ENCODE assay signal across 19 cellular contexts in genomic region chr6:43907312-43907711, GRCh38.
"Had no signal": no experiment of that assay in that cellular context is flagged by ENCODE, and none has a peak within 500 bp of the region (broad histone marks: within the 10 kb centered on the region; RNA-seq: fewer than 3 reads in every experiment).

No MANE protein-coding gene starts in this region.

- H3K4me3 ChIP-seq: MG63, SJSA1, SK-N-MC had no signal

- H3K27me3 ChIP-seq: MG63, SJSA1 had no signal

- H3K27ac ChIP-seq: RWPE1, SJSA1, SK-N-MC had no signal

- H3K9me3 ChIP-seq: MG63, SJSA1 had no signal

- DNase-seq: IMR-90, MG63, NCI-H1092, NCI-H1105 treated with DMSO at 0.1 percent for 48 hours, NCI-H1417 treated with DMSO at 0.1 percent for 48 hours, NCI-H146, NCI-H1694 treated with DMSO at 0.1 percent for 48 hours, NCI-H1930, NCI-H2081, NCI-H2107, NCI-H2227 treated with DMSO at 0.1 percent for 48 hours, NCI-H524 treated with DMSO at 0.1 percent for 48 hours, NCI-H69, PC-3, SIG-M5 had no signal

- ATAC-seq: Panc1, PC-3 had no signal

- H3K36me3 ChIP-seq: MG63, SJSA1 had no signal
